Comparison of ENCODE assay signal across 9 cellular contexts in genomic region chr14:68089146-68089715, GRCh38.
DNase-seq lines count a peak whose midpoint lies in the region; ATAC-seq and TF ChIP-seq lines count a peak whose summit lies in the region.
"Had no signal": no experiment of that assay in that cellular context is flagged by ENCODE, and none has a peak within 500 bp of the region (broad histone marks: within the 10 kb centered on the region; RNA-seq: fewer than 3 reads in every experiment).

No MANE protein-coding gene starts in this region.

- H3K4me1 ChIP-seq in endodermal cell (ENCODE audit: control insufficient read depth, insufficient read depth, low read length) (no peaks in the 10 kb centered on the region), rectal smooth muscle tissue (ENCODE audit: control insufficient read depth, insufficient read depth, low read length) (peaks cover 15% of the 10 kb centered on the region)

- POLR2A ChIA-PET in activated CD4-positive, alpha-beta memory T cell treated with anti-CD3 and anti-CD28 coated beads, Interleukin-2, amount 10 ng/mL, durations not matched to agents 7 days and 5 days (lab: Charles Lee): interaction anchor here (0.6 kb wide), 1 partner anchor 143 kb away, joined by 3 read pairs; no protein-coding TSS in a partner anchor

- H3K4me3 ChIP-seq in endodermal cell (ENCODE audit: low read length): no peak overlapping the region
- H3K4me3 ChIP-seq in rectal smooth muscle tissue (ENCODE audit: low read length): no peak overlapping the region

- H3K27ac ChIP-seq in endodermal cell (ENCODE audit: low read depth, low read length): peak overlapping the region; percentile 87
- peak overlapping the region; percentile 85 for H3K27ac ChIP-seq in rectal smooth muscle tissue (ENCODE audit: low read depth, low read length)

- no peak for TF ChIP-seq CTCF in endodermal cell (conservative IDR thresholded peaks at IDR 0.05)

- DNase-seq in NCI-H2227 treated with DMSO at 0.1 percent for 48 hours (lab: John Stamatoyannopoulos, UW): peak; percentile 77
- no peak for DNase-seq in endodermal cell
- DNase-seq in activated CD4-positive, alpha-beta memory T cell treated with anti-CD3 and anti-CD28 coated beads, Interleukin-2, amount 10 ng/mL, durations not matched to agents 7 days and 5 days: no peak
- DNase-seq in HPDE6-E6E7 (ENCODE audit: extremely low spot score): no peak
- DNase-seq: activated naive CD4-positive, alpha-beta T cell treated with Interleukin-2 at 50 U/mL for 16 hours had no signal

- WGBS in endodermal cell (ENCODE audit: insufficient coverage in 1 of 2, insufficient read length in 1 of 2), 2 experiments: 70 to 87% methylated on average over 4 to 5 of the region's 5 CpGs

- H3K9me3 Mint-ChIP-seq in endodermal cell: peaks cover 8% of the 10 kb centered on the region
- H3K9me3 Mint-ChIP-seq in activated CD4-positive, alpha-beta memory T cell treated with anti-CD3 and anti-CD28 coated beads, Interleukin-2, amount 10 ng/mL, durations not matched to agents 7 days and 5 days: no peaks in the 10 kb centered on the region

- ATAC-seq in GM18868 (IDR thresholded peaks at IDR 0.05; ENCODE audit: unreplicated experiment): peak; percentile 74
- ATAC-seq in HG03460 (IDR thresholded peaks at IDR 0.05; ENCODE audit: unreplicated experiment): no peak
- ATAC-seq in HG03095 (IDR thresholded peaks at IDR 0.05; ENCODE audit: unreplicated experiment): no peak

- H3K36me3 Mint-ChIP-seq in endodermal cell (ENCODE audit: low read depth): no peaks in the 10 kb centered on the region
- H3K36me3 Mint-ChIP-seq in activated CD4-positive, alpha-beta memory T cell treated with anti-CD3 and anti-CD28 coated beads, Interleukin-2, amount 10 ng/mL, durations not matched to agents 7 days and 5 days (ENCODE audit: low read depth): no peaks in the 10 kb centered on the region

- H3K27me3 ChIP-seq in endodermal cell (ENCODE audit: control insufficient read depth, insufficient read depth, low read length, poor library complexity, severe bottlenecking) (no peaks in the 10 kb centered on the region), rectal smooth muscle tissue (ENCODE audit: control insufficient read depth, insufficient read depth, low read length) (no peaks in the 10 kb centered on the region)

- H3K9me3 ChIP-seq in endodermal cell (ENCODE audit: control insufficient read depth, low read length): no peaks in the 10 kb centered on the region

- CTCF ChIA-PET in activated CD4-positive, alpha-beta memory T cell treated with anti-CD3 and anti-CD28 coated beads, Interleukin-2, amount 10 ng/mL, durations not matched to agents 7 days and 5 days (lab: Charles Lee): no interaction called here

- H3K9ac ChIP-seq in endodermal cell (ENCODE audit: extremely low read depth, low read length, poor library complexity, severe bottlenecking) (no peak overlapping the region), rectal smooth muscle tissue (ENCODE audit: low read length) (no peak overlapping the region)

- no peaks in the 10 kb centered on the region for H3K27me3 Mint-ChIP-seq in endodermal cell (ENCODE audit: insufficient read depth)
- no peaks in the 10 kb centered on the region for H3K27me3 Mint-ChIP-seq in activated CD4-positive, alpha-beta memory T cell treated with anti-CD3 and anti-CD28 coated beads, Interleukin-2, amount 10 ng/mL, durations not matched to agents 7 days and 5 days

- H3K4me3 Mint-ChIP-seq in endodermal cell: no peak overlapping the region
- H3K4me3 Mint-ChIP-seq in activated CD4-positive, alpha-beta memory T cell treated with anti-CD3 and anti-CD28 coated beads, Interleukin-2, amount 10 ng/mL, durations not matched to agents 7 days and 5 days: no peak overlapping the region

- H3K27ac Mint-ChIP-seq in endodermal cell: no peak overlapping the region
- H3K27ac Mint-ChIP-seq in activated CD4-positive, alpha-beta memory T cell treated with anti-CD3 and anti-CD28 coated beads, Interleukin-2, amount 10 ng/mL, durations not matched to agents 7 days and 5 days: no peak overlapping the region

- H3K4me1 Mint-ChIP-seq in endodermal cell: peaks cover 13% of the 10 kb centered on the region
- H3K4me1 Mint-ChIP-seq in activated CD4-positive, alpha-beta memory T cell treated with anti-CD3 and anti-CD28 coated beads, Interleukin-2, amount 10 ng/mL, durations not matched to agents 7 days and 5 days: no peaks in the 10 kb centered on the region

- H3K36me3 ChIP-seq in endodermal cell (ENCODE audit: control insufficient read depth, insufficient read depth, low read length) (no peaks in the 10 kb centered on the region), rectal smooth muscle tissue (ENCODE audit: control insufficient read depth, insufficient read depth, low read length) (no peaks in the 10 kb centered on the region)
